ENCODE assay signal across 11 cellular contexts in genomic region chr2:104033399-104033798, GRCh38.
DNase-seq lines count a peak whose midpoint lies in the region; ATAC-seq and TF ChIP-seq lines count a peak whose summit lies in the region.
"Had no signal": no experiment of that assay in that cellular context is flagged by ENCODE, and none has a peak within 500 bp of the region (broad histone marks: within the 10 kb centered on the region; RNA-seq: fewer than 3 reads in every experiment).

No MANE protein-coding gene starts in this region.

- no peaks in the 10 kb centered on the region for H3K27me3 ChIP-seq in upper lobe of right lung

- H3K9me3 ChIP-seq in upper lobe of right lung = no peaks in the 10 kb centered on the region

- no peaks in the 10 kb centered on the region for H3K27me3 Mint-ChIP-seq in activated CD8-positive, alpha-beta T cell treated with anti-CD3 and anti-CD28 coated beads for 36 hours
- no peaks in the 10 kb centered on the region for H3K27me3 Mint-ChIP-seq in activated CD8-positive, alpha-beta T cell treated with anti-CD3 and anti-CD28 coated beads, Interleukin-2, amount 10 ng/mL, durations not matched to agents 7 days and 5 days (ENCODE audit: low read depth)
- no peaks in the 10 kb centered on the region for H3K27me3 Mint-ChIP-seq in activated CD4-positive, alpha-beta T cell treated with anti-CD3 and anti-CD28 coated beads for 36 hours
- H3K27me3 Mint-ChIP-seq: activated naive CD4-positive, alpha-beta T cell treated with anti-CD3 and anti-CD28 coated beads, Interleukin-2, amount 50 U/mL, for 24 hours had no signal

- intact Hi-C loops in activated CD8-positive, alpha-beta T cell treated with anti-CD3 and anti-CD28 coated beads for 36 hours (cut with micrococcal nuclease) = no loop called here
- intact Hi-C loops in upper lobe of right lung (cut with DNase I) = no loop called here
- intact Hi-C loops in activated CD4-positive, alpha-beta T cell treated with anti-CD3 and anti-CD28 coated beads for 36 hours (cut with DNase I, micrococcal nuclease) = no loop called here

- POLR2A ChIA-PET in activated CD8-positive, alpha-beta T cell treated with anti-CD3 and anti-CD28 coated beads for 36 hours (lab: Charles Lee) = no interaction called here
- POLR2A ChIA-PET in activated CD8-positive, alpha-beta T cell treated with anti-CD3 and anti-CD28 coated beads, Interleukin-2, amount 10 ng/mL, durations not matched to agents 7 days and 5 days (lab: Charles Lee) = no interaction called here
- POLR2A ChIA-PET in activated CD4-positive, alpha-beta T cell treated with anti-CD3 and anti-CD28 coated beads for 36 hours (lab: Charles Lee) = no interaction called here

- no peak overlapping the region for H3K27ac ChIP-seq in upper lobe of right lung

- no peaks in the 10 kb centered on the region for H3K4me1 Mint-ChIP-seq in activated CD8-positive, alpha-beta T cell treated with anti-CD3 and anti-CD28 coated beads for 36 hours (ENCODE audit: low read depth)
- no peaks in the 10 kb centered on the region for H3K4me1 Mint-ChIP-seq in activated CD8-positive, alpha-beta T cell treated with anti-CD3 and anti-CD28 coated beads, Interleukin-2, amount 10 ng/mL, durations not matched to agents 7 days and 5 days (ENCODE audit: low read depth)
- no peaks in the 10 kb centered on the region for H3K4me1 Mint-ChIP-seq in activated CD4-positive, alpha-beta T cell treated with anti-CD3 and anti-CD28 coated beads for 36 hours
- H3K4me1 Mint-ChIP-seq: activated naive CD4-positive, alpha-beta T cell treated with anti-CD3 and anti-CD28 coated beads, Interleukin-2, amount 50 U/mL, for 24 hours; CD14-positive monocyte had no signal

- CTCF ChIA-PET in activated CD8-positive, alpha-beta T cell treated with anti-CD3 and anti-CD28 coated beads for 36 hours (lab: Charles Lee) = no interaction called here
- CTCF ChIA-PET in activated CD8-positive, alpha-beta T cell treated with anti-CD3 and anti-CD28 coated beads, Interleukin-2, amount 10 ng/mL, durations not matched to agents 7 days and 5 days (lab: Charles Lee) = no interaction called here
- CTCF ChIA-PET in activated CD4-positive, alpha-beta T cell treated with anti-CD3 and anti-CD28 coated beads for 36 hours (lab: Charles Lee) = no interaction called here

- no peaks in the 10 kb centered on the region for H3K4me1 ChIP-seq in upper lobe of right lung

- ATAC-seq in activated CD8-positive, alpha-beta T cell treated with anti-CD3 and anti-CD28 coated beads for 36 hours = no peak
- no peak for ATAC-seq in activated CD8-positive, alpha-beta T cell treated with anti-CD3 and anti-CD28 coated beads, Interleukin-2, amount 10 ng/mL, durations not matched to agents 7 days and 5 days
- ATAC-seq in upper lobe of right lung (no peak), GM19467 (IDR thresholded peaks at IDR 0.05; ENCODE audit: unreplicated experiment) (no peak)
- ATAC-seq in activated CD4-positive, alpha-beta T cell treated with anti-CD3 and anti-CD28 coated beads for 36 hours = no peak

- no peaks in the 10 kb centered on the region for H3K36me3 Mint-ChIP-seq in activated CD8-positive, alpha-beta T cell treated with anti-CD3 and anti-CD28 coated beads for 36 hours (ENCODE audit: low read depth)
- H3K36me3 Mint-ChIP-seq in activated CD8-positive, alpha-beta T cell treated with anti-CD3 and anti-CD28 coated beads, Interleukin-2, amount 10 ng/mL, durations not matched to agents 7 days and 5 days (ENCODE audit: low read depth) = no peaks in the 10 kb centered on the region
- no peaks in the 10 kb centered on the region for H3K36me3 Mint-ChIP-seq in activated CD4-positive, alpha-beta T cell treated with anti-CD3 and anti-CD28 coated beads for 36 hours (ENCODE audit: low read depth)
- H3K36me3 Mint-ChIP-seq: activated naive CD4-positive, alpha-beta T cell treated with anti-CD3 and anti-CD28 coated beads, Interleukin-2, amount 50 U/mL, for 24 hours; CD14-positive monocyte had no signal

- H3K27ac Mint-ChIP-seq in activated CD8-positive, alpha-beta T cell treated with anti-CD3 and anti-CD28 coated beads for 36 hours = no peak overlapping the region
- H3K27ac Mint-ChIP-seq in activated CD8-positive, alpha-beta T cell treated with anti-CD3 and anti-CD28 coated beads, Interleukin-2, amount 10 ng/mL, durations not matched to agents 7 days and 5 days = no peak overlapping the region
- H3K27ac Mint-ChIP-seq in activated CD4-positive, alpha-beta T cell treated with anti-CD3 and anti-CD28 coated beads for 36 hours = no peak overlapping the region
- H3K27ac Mint-ChIP-seq: activated naive CD4-positive, alpha-beta T cell treated with anti-CD3 and anti-CD28 coated beads, Interleukin-2, amount 50 U/mL, for 24 hours; CD14-positive monocyte had no signal

- peak; percentile 1 for DNase-seq in activated CD8-positive, alpha-beta T cell treated with anti-CD3 and anti-CD28 coated beads for 36 hours
- DNase-seq in activated CD8-positive, alpha-beta T cell treated with anti-CD3 and anti-CD28 coated beads, Interleukin-2, amount 10 ng/mL, durations not matched to agents 7 days and 5 days = no peak
- peak; percentile 2 for DNase-seq in NCI-H748 treated with DMSO at 0.1 percent for 48 hours (lab: John Stamatoyannopoulos, UW)
- peak; percentile 2 for DNase-seq in germinal center (ENCODE audit: low spot score)
- no peak for DNase-seq in upper lobe of right lung
- DNase-seq in GF-D8 (lab: John Stamatoyannopoulos, UW) = no peak
- DNase-seq in activated CD4-positive, alpha-beta T cell treated with anti-CD3 and anti-CD28 coated beads for 36 hours = no peak
- DNase-seq: KG1 had no signal

- H3K36me3 ChIP-seq in upper lobe of right lung = no peaks in the 10 kb centered on the region

- H3K4me3 Mint-ChIP-seq in activated CD8-positive, alpha-beta T cell treated with anti-CD3 and anti-CD28 coated beads for 36 hours = no peak overlapping the region
- H3K4me3 Mint-ChIP-seq in activated CD8-positive, alpha-beta T cell treated with anti-CD3 and anti-CD28 coated beads, Interleukin-2, amount 10 ng/mL, durations not matched to agents 7 days and 5 days = no peak overlapping the region
- no peak overlapping the region for H3K4me3 Mint-ChIP-seq in activated CD4-positive, alpha-beta T cell treated with anti-CD3 and anti-CD28 coated beads for 36 hours
- H3K4me3 Mint-ChIP-seq: activated naive CD4-positive, alpha-beta T cell treated with anti-CD3 and anti-CD28 coated beads, Interleukin-2, amount 50 U/mL, for 24 hours; CD14-positive monocyte had no signal

- TF ChIP-seq CTCF in activated CD8-positive, alpha-beta T cell treated with anti-CD3 and anti-CD28 coated beads for 36 hours (IDR thresholded peaks at IDR 0.05) = no peak
- TF ChIP-seq CTCF in upper lobe of right lung (IDR thresholded peaks at IDR 0.05) = peak; percentile 52

- H3K9me3 Mint-ChIP-seq in activated CD8-positive, alpha-beta T cell treated with anti-CD3 and anti-CD28 coated beads for 36 hours = no peaks in the 10 kb centered on the region
- no peaks in the 10 kb centered on the region for H3K9me3 Mint-ChIP-seq in activated CD8-positive, alpha-beta T cell treated with anti-CD3 and anti-CD28 coated beads, Interleukin-2, amount 10 ng/mL, durations not matched to agents 7 days and 5 days (ENCODE audit: insufficient read depth)
- H3K9me3 Mint-ChIP-seq in activated CD4-positive, alpha-beta T cell treated with anti-CD3 and anti-CD28 coated beads for 36 hours (ENCODE audit: low read depth) = peaks cover 2% of the 10 kb centered on the region
- H3K9me3 Mint-ChIP-seq: activated naive CD4-positive, alpha-beta T cell treated with anti-CD3 and anti-CD28 coated beads, Interleukin-2, amount 50 U/mL, for 24 hours; CD14-positive monocyte had no signal

- H3K4me3 ChIP-seq in upper lobe of right lung = no peak overlapping the region

Comparison
In these comparisons a context has a peak if more than half of its experiments do, and no peak if none do; other contexts are left out.
1. DNase-seq: peak in activated CD8-positive, alpha-beta T cell treated with anti-CD3 and anti-CD28 coated beads for 36 hours (single experiment), NCI-H748 treated with DMSO at 0.1 percent for 48 hours (single experiment) and germinal center (single experiment); none in activated CD8-positive, alpha-beta T cell treated with anti-CD3 and anti-CD28 coated beads, Interleukin-2, amount 10 ng/mL, durations not matched to agents 7 days and 5 days (single experiment), upper lobe of right lung (single experiment), GF-D8 (single experiment) and activated CD4-positive, alpha-beta T cell treated with anti-CD3 and anti-CD28 coated beads for 36 hours (single experiment).